ENCODE assay signal across 9 cellular contexts in the genomic region with DNA sequence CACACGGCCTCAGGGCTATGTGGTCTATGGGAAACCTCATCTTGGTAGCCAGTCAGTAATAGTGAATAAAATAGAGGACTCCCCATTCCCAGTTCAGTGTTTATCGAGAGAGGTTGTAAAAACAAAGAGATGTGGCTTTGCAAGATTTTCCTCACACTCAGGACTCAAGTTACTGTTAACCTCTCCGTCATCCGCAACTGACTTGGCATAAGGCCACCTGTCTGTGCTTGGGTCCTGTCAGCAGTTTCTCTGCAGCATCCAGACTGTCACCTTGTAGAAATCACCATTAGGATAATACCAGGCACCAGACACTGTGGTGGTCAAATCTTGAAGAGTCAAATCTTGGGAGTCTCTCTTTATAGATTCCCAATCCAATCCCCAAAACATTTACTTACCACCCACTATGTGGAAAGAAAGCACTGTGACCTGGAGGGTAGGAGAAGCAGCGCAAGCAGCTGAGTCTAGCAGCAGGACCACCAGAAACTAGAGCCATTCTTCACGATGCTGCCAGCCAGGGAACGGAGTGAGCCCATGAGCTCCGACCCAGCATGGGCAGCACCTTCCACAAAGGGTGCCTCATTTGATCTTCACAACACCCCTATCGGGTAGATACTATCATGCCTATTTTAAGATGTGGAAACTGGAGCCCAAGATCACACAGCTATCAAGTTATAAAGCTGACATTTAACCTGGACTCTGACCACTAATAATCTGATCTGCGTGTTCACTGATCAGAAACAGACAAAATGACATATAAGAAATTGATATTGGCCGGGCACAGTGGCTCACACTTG. TPM values are rescaled to one million over a fixed set of nuclear protein-coding genes. Genes with fewer than 3 reads are reported as not detected.
DNase-seq lines count a peak whose midpoint lies in the region; ATAC-seq and TF ChIP-seq lines count a peak whose summit lies in the region.
"Had no signal": no experiment of that assay in that cellular context is flagged by ENCODE, and none has a peak within 500 bp of the region (broad histone marks: within the 10 kb centered on the region; RNA-seq: fewer than 3 reads in every experiment).

No MANE protein-coding gene starts in this region.

- intact Hi-C loops in left lung (cut with DNase I) = no loop called here

- TF ChIP-seq CTCF in OCI-LY3 (IDR thresholded peaks at IDR 0.05; ENCODE audit: low read depth, low read length) = no peak
- TF ChIP-seq CTCF in left lung (IDR thresholded peaks at IDR 0.05) = no peak

- H4K20me1 ChIP-seq in OCI-LY3 (ENCODE audit: insufficient read depth, low read length) = no peaks in the 10 kb centered on the region

- H3K9ac ChIP-seq in OCI-LY3 (ENCODE audit: low read length) = 0 out of 2 replicates have a peak overlapping the region, but pooled peaks have one; percentile 1

- peak overlapping the region; percentile 49 for H3K4me3 ChIP-seq in OCI-LY3 (ENCODE audit: low read length)
- H3K4me3 ChIP-seq in left lung = no peak overlapping the region
- H3K4me3 ChIP-seq: colonic mucosa had no signal

- H3K4me2 ChIP-seq in OCI-LY3 (ENCODE audit: low read length) = peak overlapping the region; percentile 72

- peak; percentile 16 for DNase-seq in NCI-H2029 treated with DMSO at 0.1 percent for 48 hours (lab: John Stamatoyannopoulos, UW)
- DNase-seq in NCI-H2029 (lab: John Stamatoyannopoulos, UW) = no peak
- peak; percentile 79 for DNase-seq in left kidney (ENCODE audit: low read depth, low spot score)
- no peak for DNase-seq in NCI-H1048 (lab: John Stamatoyannopoulos, UW)
- no peak for DNase-seq in cortex of kidney (lab: John Stamatoyannopoulos, UW)
- DNase-seq in left lung = no peak
- DNase-seq: colonic mucosa had no signal

- no peak overlapping the region for H3K27ac ChIP-seq in OCI-LY3 (ENCODE audit: low read length)
- H3K27ac ChIP-seq in left lung = no peak overlapping the region
- H3K27ac ChIP-seq: colonic mucosa had no signal

- H3K4me1 ChIP-seq in OCI-LY3 (ENCODE audit: low read length) = peaks cover 68% of the 10 kb centered on the region
- no peaks in the 10 kb centered on the region for H3K4me1 ChIP-seq in left lung
- H3K4me1 ChIP-seq: colonic mucosa had no signal

- H3K27me3 ChIP-seq in OCI-LY3 (ENCODE audit: low read depth, low read length) (peaks cover 41% of the 10 kb centered on the region), left lung (peaks cover 3 to 33% of the 10 kb centered on the region in 2 donors)
- H3K27me3 ChIP-seq: colonic mucosa had no signal

- H3K36me3 ChIP-seq in OCI-LY3 (replicated peaks; ENCODE audit: low read depth, low read length) = peaks cover 5% of the 10 kb centered on the region
- peaks cover 0 to 12% of the 10 kb centered on the region in 2 donors for H3K36me3 ChIP-seq in left lung
- H3K36me3 ChIP-seq: colonic mucosa had no signal

- ATAC-seq in HG02678 (IDR thresholded peaks at IDR 0.05; ENCODE audit: unreplicated experiment) = peak; percentile 5
- ATAC-seq in left lung = no peak

- no peak overlapping the region for H2AFZ ChIP-seq in OCI-LY3 (ENCODE audit: low read depth, low read length)

- H3K9me3 ChIP-seq in OCI-LY3 (ENCODE audit: insufficient read depth, low read length) (no peaks in the 10 kb centered on the region), left lung (no peaks in the 10 kb centered on the region)
- H3K9me3 ChIP-seq: colonic mucosa had no signal

- no peaks in the 10 kb centered on the region for H3K79me2 ChIP-seq in OCI-LY3 (ENCODE audit: low read length)

RNA-seq across cellular contexts. Expression of a gene that starts 5.6 kb away (rescaled TPM):
- under 1 TPM; 0.26 to 0.52 TPM for total RNA-seq in left lung

RNA-seq across cellular contexts. Expression of a gene that starts 27.5 kb away (rescaled TPM):
- total RNA-seq in left lung = 10 to 100 TPM in 1 of 2 donors, 1 to 10 TPM in 1; 5.5 to 23.7 TPM

Comparison
In these comparisons a context has a peak if more than half of its experiments do, and no peak if none do; other contexts are left out.
1. DNase-seq: peak in NCI-H2029 treated with DMSO at 0.1 percent for 48 hours (single experiment) and left kidney (single experiment); none in NCI-H2029 (single experiment), NCI-H1048 (single experiment), cortex of kidney (single experiment) and left lung (0 of 2).